8 cellular contexts compared by ENCODE assay signal in the genomic region with DNA sequence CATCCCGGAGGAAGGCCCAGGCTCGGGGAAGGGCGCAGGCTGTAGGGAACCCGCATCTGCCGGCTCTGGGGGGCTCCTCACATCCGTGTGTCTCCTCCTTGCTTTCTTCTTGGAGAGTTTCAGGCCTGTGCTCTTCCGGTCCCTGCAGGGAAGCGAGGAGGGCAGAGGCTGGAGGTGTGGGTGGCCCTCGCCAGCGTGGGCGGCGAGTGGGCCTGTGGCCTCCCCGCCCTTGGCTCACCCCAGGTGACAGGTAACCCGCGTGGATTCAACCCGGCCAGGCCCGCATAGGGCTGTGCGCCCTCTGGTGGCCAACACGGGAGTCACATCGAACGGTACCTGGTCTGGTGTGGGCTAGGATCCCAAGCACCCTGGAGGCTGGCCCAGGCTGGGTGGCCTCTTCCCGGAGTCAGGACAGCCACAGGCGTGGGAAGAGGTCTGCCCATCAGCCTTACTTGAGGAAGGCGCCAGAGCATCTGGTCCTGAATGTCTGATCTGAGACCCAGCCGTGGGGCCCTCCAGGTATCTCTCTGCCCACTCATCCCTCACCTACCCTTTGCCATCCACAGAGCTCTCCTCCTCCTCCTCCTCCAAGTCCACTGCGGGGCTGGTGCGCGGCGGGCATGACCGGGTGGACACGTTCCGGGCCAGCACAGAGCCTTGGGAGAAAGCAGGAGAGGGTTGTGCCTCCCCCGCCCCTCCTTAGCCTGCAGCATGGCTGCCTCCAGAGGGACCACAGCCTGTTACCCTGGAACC. TPM values are rescaled to one million over a fixed set of nuclear protein-coding genes. Genes with fewer than 3 reads are reported as not detected.
DNase-seq lines count a peak whose midpoint lies in the region; ATAC-seq and TF ChIP-seq lines count a peak whose summit lies in the region.

No MANE protein-coding gene starts in this region.

- H3K4me1 Mint-ChIP-seq in Calu3 (ENCODE audit: low read depth, unreplicated experiment): peaks cover 10% of the 10 kb centered on the region
- no peaks in the 10 kb centered on the region for H3K4me1 Mint-ChIP-seq in HFFc6 (ENCODE audit: low read depth)

- H3K4me3 ChIP-seq in SJCRH30 (no peak overlapping the region), retinal pigment epithelial cell (ENCODE audit: low read length) (no peak overlapping the region)

- no peak overlapping the region for H3K4me3 Mint-ChIP-seq in Calu3 (ENCODE audit: low read depth, unreplicated experiment)
- H3K4me3 Mint-ChIP-seq in HFFc6: no peak overlapping the region

- H3K36me3 ChIP-seq in SJCRH30: no peaks in the 10 kb centered on the region

- TF ChIP-seq CTCF in Calu3 (IDR thresholded peaks at IDR 0.05; ENCODE audit: unreplicated experiment) (peak; percentile 75), HFFc6 (IDR thresholded peaks at IDR 0.05) (peak; percentile 98), retinal pigment epithelial cell (conservative IDR thresholded peaks at IDR 0.05; ENCODE audit: low read depth, low read length) (peak; percentile 97)

- H3K27me3 Mint-ChIP-seq in Calu3 (ENCODE audit: unreplicated experiment) (no peaks in the 10 kb centered on the region), HFFc6 (ENCODE audit: insufficient read depth) (peaks cover 5% of the 10 kb centered on the region)

- peaks cover 23% of the 10 kb centered on the region for H3K36me3 Mint-ChIP-seq in Calu3 (ENCODE audit: insufficient read depth, unreplicated experiment)
- H3K36me3 Mint-ChIP-seq in HFFc6 (ENCODE audit: low read depth): no peaks in the 10 kb centered on the region

- intact Hi-C loops in Calu3 (cut with micrococcal nuclease; ENCODE audit: unreplicated experiment) (no loop called here), Right ventricle myocardium inferior (cut with DNase I) (no loop called here)

- H3K9me3 ChIP-seq in SJCRH30 (replicated peaks): no peaks in the 10 kb centered on the region

- ATAC-seq in Right ventricle myocardium inferior: peak; percentile 79
- ATAC-seq in GM19452 (IDR thresholded peaks at IDR 0.05; ENCODE audit: unreplicated experiment): no peak
- ATAC-seq in GM21360 (IDR thresholded peaks at IDR 0.05; ENCODE audit: unreplicated experiment): no peak

- no TSS peak for BruUV-seq in Calu3 (replicated peaks; lab: Mats Ljungman, UMichigan)

- CTCF ChIA-PET in Calu3 (lab: Charles Lee): no interaction called here

- no peaks in the 10 kb centered on the region for H3K27me3 ChIP-seq in SJCRH30

- H3K9me3 Mint-ChIP-seq in Calu3 (ENCODE audit: low read depth, unreplicated experiment) (no peaks in the 10 kb centered on the region), HFFc6 (no peaks in the 10 kb centered on the region)

- H3K27ac Mint-ChIP-seq in Calu3 (ENCODE audit: unreplicated experiment) (no peak overlapping the region), HFFc6 (no peak overlapping the region)

- H3K4me1 ChIP-seq in SJCRH30: no peaks in the 10 kb centered on the region

- no peak overlapping the region for H3K27ac ChIP-seq in SJCRH30

- DNase-seq in Calu3: peak; percentile 67
- peak; percentile 11 for DNase-seq in HFFc6
- peak; percentile 61 to 74 for DNase-seq in SJCRH30
- peak; percentile 39 for DNase-seq in activated gamma-delta T cell (lab: John Stamatoyannopoulos, UW)
- DNase-seq in Right ventricle myocardium inferior (ENCODE audit: missing footprints): peak; percentile 82
- DNase-seq in retinal pigment epithelial cell (ENCODE audit: low read depth): no peak

RNA-seq across cellular contexts. Expression of a gene that starts 9.6 kb away (rescaled TPM):
- total RNA-seq in Calu3 (2022): 6.4 and 10.1 TPM in 2 replicates
- total RNA-seq in HFFc6 (2021; fragmentation: NEBNext Ultra II Directional; extraction: Animal tissue kit (Norgen Biotek cat#: 25700)): 1 to 10 TPM; 1.8 to 3.2 (median 2.7) TPM
- total RNA-seq in SJCRH30 (2014; rRNA removed; shearing (Covaris generic)): 4.1 and 4.6 TPM in 2 replicates
- 11.4 TPM for total RNA-seq in Right ventricle myocardium inferior

RNA-seq across cellular contexts. Expression of a gene that starts 15.9 kb away (rescaled TPM):
- total RNA-seq in Calu3 (2022): 5.1 and 7.8 TPM in 2 replicates
- total RNA-seq in HFFc6 (2021; fragmentation: NEBNext Ultra II Directional; extraction: Animal tissue kit (Norgen Biotek cat#: 25700)): 1 to 10 TPM; 6.4 to 7.2 (median 6.6) TPM
- 3.7 and 5.3 TPM in 2 replicates for total RNA-seq in SJCRH30 (2014; rRNA removed; shearing (Covaris generic))
- total RNA-seq in Right ventricle myocardium inferior: 16.8 TPM

RNA-seq across cellular contexts. Expression of a gene that starts 51.0 kb away (rescaled TPM):
- total RNA-seq in Calu3 (2022) (2.2 and 3.4 TPM in 2 replicates), Right ventricle myocardium inferior (0.24 TPM)
- total RNA-seq in HFFc6 (2021; fragmentation: NEBNext Ultra II Directional; extraction: Animal tissue kit (Norgen Biotek cat#: 25700)): not detected
- total RNA-seq in SJCRH30 (2014; rRNA removed; shearing (Covaris generic)): 0.30 and 0.55 TPM in 2 replicates

RNA-seq across cellular contexts. Expression of a gene that starts 55.8 kb away (rescaled TPM):
- total RNA-seq in Calu3 (2022): not detected in 2 replicates
- total RNA-seq in HFFc6 (2021; fragmentation: NEBNext Ultra II Directional; extraction: Animal tissue kit (Norgen Biotek cat#: 25700)): under 1 TPM in 4 of 6 experiments, not detected in 2; 0.14 to 0.35 (median 0.30) TPM
- total RNA-seq in SJCRH30 (2014; rRNA removed; shearing (Covaris generic)): not detected in 2 replicates
- not detected for total RNA-seq in Right ventricle myocardium inferior
